In genomic region chr9:127199001-127199791, GRCh38 we compare ENCODE assay signal across 8 cellular contexts.
DNase-seq lines count a peak whose midpoint lies in the region; ATAC-seq and TF ChIP-seq lines count a peak whose summit lies in the region.

No MANE protein-coding gene starts in this region.

- no peak overlapping the region for H3K27ac Mint-ChIP-seq in activated T-cell treated with anti-CD3 and anti-CD28 coated beads, Interleukin-2, amount 50 U/mL, for 24 hours

- H3K27me3 ChIP-seq in HL-60 (ENCODE audit: insufficient read depth, poor library complexity, severe bottlenecking) (peaks cover 5% of the 10 kb centered on the region), PC-9 (ENCODE audit: insufficient read depth, low read depth) (no peaks in the 10 kb centered on the region), neural cell (ENCODE audit: insufficient read depth, low read depth, low read length) (no peaks in the 10 kb centered on the region)

- H3K36me3 ChIP-seq in PC-9 (ENCODE audit: low read depth): no peaks in the 10 kb centered on the region
- no peaks in the 10 kb centered on the region for H3K36me3 ChIP-seq in neural cell (ENCODE audit: insufficient read depth, low read length)

- peak; percentile 54 for DNase-seq in DMS79 (lab: John Stamatoyannopoulos, UW)
- DNase-seq in HL-60 (ENCODE audit: low read depth in 1 of 2, low spot score in 1 of 2): peak; percentile 45 to 70
- DNase-seq in PC-9: peak; percentile 77 to 83
- DNase-seq in activated T-cell treated with anti-CD3 and anti-CD28 coated beads, Interleukin-2, amount 50 U/mL, for 24 hours: peak; percentile 87
- peak; percentile 84 for DNase-seq in fibroblast of mammary gland (ENCODE audit: low read depth)
- peak; percentile 30 to 85 (median 64) for DNase-seq in stimulated activated naive CD4-positive, alpha-beta T cell (lab: John Stamatoyannopoulos, UW)

- H3K79me2 ChIP-seq in PC-9 (ENCODE audit: low read depth) (no peaks in the 10 kb centered on the region), neural cell (replicated peaks; ENCODE audit: insufficient read depth, low read length) (no peaks in the 10 kb centered on the region)

- H3K9me3 ChIP-seq in PC-9 (ENCODE audit: insufficient read depth, low read depth): no peaks in the 10 kb centered on the region
- no peaks in the 10 kb centered on the region for H3K9me3 ChIP-seq in neural cell (ENCODE audit: low read length)

- no peak for TF ChIP-seq EP300 in neural cell (conservative IDR thresholded peaks at IDR 0.05; ENCODE audit: poor library complexity, severe bottlenecking)

- H2AFZ ChIP-seq in PC-9 (no peak overlapping the region), neural cell (ENCODE audit: low read depth, low read length) (no peak overlapping the region)

- intact Hi-C loops in PC-9 (cut with micrococcal nuclease; ENCODE audit: unreplicated experiment): loop anchor here (1.0 to 5.0 kb wide), 7 partner anchors 82 to 259 kb away; no protein-coding TSS in a partner anchor

- ATAC-seq in HG03565 (IDR thresholded peaks at IDR 0.05; ENCODE audit: unreplicated experiment): no peak

- H3F3A ChIP-seq in PC-9 (ENCODE audit: insufficient read depth, low read depth) (peaks cover 9% of the 10 kb centered on the region; the same call in 1 of the 2 replicates), neural cell (ENCODE audit: insufficient read depth, low read length, poor library complexity, severe bottlenecking) (no peaks in the 10 kb centered on the region)

- no peaks in the 10 kb centered on the region for H3K9me3 Mint-ChIP-seq in activated T-cell treated with anti-CD3 and anti-CD28 coated beads, Interleukin-2, amount 50 U/mL, for 24 hours

- CTCF ChIA-PET in PC-9 (lab: Charles Lee): interaction anchor here (0.6 to 1.4 kb wide), 7 partner anchors 213 to 258 kb away, joined by 3 to 10 read pairs (median 4); no protein-coding TSS in a partner anchor

- H3K9me2 ChIP-seq in PC-9 (ENCODE audit: insufficient read depth) (no peaks in the 10 kb centered on the region), neural cell (ENCODE audit: insufficient read depth, low read length) (no peaks in the 10 kb centered on the region)

- H3K4me3 ChIP-seq in HL-60 (replicated peaks; ENCODE audit: insufficient read depth, low read length) (no peak overlapping the region), PC-9 (no peak overlapping the region), fibroblast of mammary gland (ENCODE audit: control insufficient read depth, low read depth, low read length) (no peak overlapping the region), neural cell (ENCODE audit: low read length) (no peak overlapping the region)

- H4K20me1 ChIP-seq in PC-9 (ENCODE audit: insufficient read depth): no peaks in the 10 kb centered on the region
- H4K20me1 ChIP-seq in neural cell (ENCODE audit: insufficient read depth): no peaks in the 10 kb centered on the region

- no peaks in the 10 kb centered on the region for H3K36me3 Mint-ChIP-seq in activated T-cell treated with anti-CD3 and anti-CD28 coated beads, Interleukin-2, amount 50 U/mL, for 24 hours (ENCODE audit: low read depth)

- no peaks in the 10 kb centered on the region for H3K27me3 Mint-ChIP-seq in activated T-cell treated with anti-CD3 and anti-CD28 coated beads, Interleukin-2, amount 50 U/mL, for 24 hours

- TF ChIP-seq CTCF in HL-60 (IDR thresholded peaks at IDR 0.05; ENCODE audit: insufficient read depth, low read length) (peak; percentile 96), PC-9 (conservative IDR thresholded peaks at IDR 0.05) (peak; percentile 97), fibroblast of mammary gland (conservative IDR thresholded peaks at IDR 0.05; ENCODE audit: control insufficient read depth, insufficient read depth, low read depth, low read length) (peak; percentile 91), neural cell (IDR thresholded peaks at IDR 0.05; ENCODE audit: poor library complexity, severe bottlenecking) (peak; percentile 82)

- H3K27ac ChIP-seq in HL-60 (replicated peaks): no peak overlapping the region
- H3K27ac ChIP-seq in PC-9: no peak overlapping the region
- H3K27ac ChIP-seq in neural cell (ENCODE audit: low read length): no peak overlapping the region

- peak overlapping the region; percentile 23 for H3K4me2 ChIP-seq in PC-9
- H3K4me2 ChIP-seq in neural cell (ENCODE audit: low read length): no peak overlapping the region

- no TSS peak for BruUV-seq in PC-9 (replicated peaks; lab: Mats Ljungman, UMichigan)

- peak; percentile 86 for TF ChIP-seq RAD21 in neural cell (conservative IDR thresholded peaks at IDR 0.05)

- H3K9ac ChIP-seq in neural cell (ENCODE audit: low read length): no peak overlapping the region

- POLR2A ChIA-PET in PC-9 (lab: Charles Lee; ENCODE audit: unreplicated experiment): interaction anchor here (0.6 kb wide), 1 partner anchor 133 kb away, joined by 6 read pairs; no protein-coding TSS in a partner anchor

- H3K4me1 Mint-ChIP-seq in activated T-cell treated with anti-CD3 and anti-CD28 coated beads, Interleukin-2, amount 50 U/mL, for 24 hours (ENCODE audit: low read depth): peaks cover 9% of the 10 kb centered on the region

- H3K4me3 Mint-ChIP-seq in activated T-cell treated with anti-CD3 and anti-CD28 coated beads, Interleukin-2, amount 50 U/mL, for 24 hours: no peak overlapping the region

- H3K4me1 ChIP-seq in PC-9 (replicated peaks; ENCODE audit: insufficient read depth): peaks cover 27% of the 10 kb centered on the region

TF ChIP-seq in neural cell, 6 proteins besides CTCF, POLR2A, EP300 and RAD21:
- TF ChIP-seq SMC3 (conservative IDR thresholded peaks at IDR 0.05; ENCODE audit: poor library complexity) (peak; percentile 89), MXI1 (conservative IDR thresholded peaks at IDR 0.05; ENCODE audit: poor library complexity, severe bottlenecking) (no peak)
- TF ChIP-seq, protein P1, sequence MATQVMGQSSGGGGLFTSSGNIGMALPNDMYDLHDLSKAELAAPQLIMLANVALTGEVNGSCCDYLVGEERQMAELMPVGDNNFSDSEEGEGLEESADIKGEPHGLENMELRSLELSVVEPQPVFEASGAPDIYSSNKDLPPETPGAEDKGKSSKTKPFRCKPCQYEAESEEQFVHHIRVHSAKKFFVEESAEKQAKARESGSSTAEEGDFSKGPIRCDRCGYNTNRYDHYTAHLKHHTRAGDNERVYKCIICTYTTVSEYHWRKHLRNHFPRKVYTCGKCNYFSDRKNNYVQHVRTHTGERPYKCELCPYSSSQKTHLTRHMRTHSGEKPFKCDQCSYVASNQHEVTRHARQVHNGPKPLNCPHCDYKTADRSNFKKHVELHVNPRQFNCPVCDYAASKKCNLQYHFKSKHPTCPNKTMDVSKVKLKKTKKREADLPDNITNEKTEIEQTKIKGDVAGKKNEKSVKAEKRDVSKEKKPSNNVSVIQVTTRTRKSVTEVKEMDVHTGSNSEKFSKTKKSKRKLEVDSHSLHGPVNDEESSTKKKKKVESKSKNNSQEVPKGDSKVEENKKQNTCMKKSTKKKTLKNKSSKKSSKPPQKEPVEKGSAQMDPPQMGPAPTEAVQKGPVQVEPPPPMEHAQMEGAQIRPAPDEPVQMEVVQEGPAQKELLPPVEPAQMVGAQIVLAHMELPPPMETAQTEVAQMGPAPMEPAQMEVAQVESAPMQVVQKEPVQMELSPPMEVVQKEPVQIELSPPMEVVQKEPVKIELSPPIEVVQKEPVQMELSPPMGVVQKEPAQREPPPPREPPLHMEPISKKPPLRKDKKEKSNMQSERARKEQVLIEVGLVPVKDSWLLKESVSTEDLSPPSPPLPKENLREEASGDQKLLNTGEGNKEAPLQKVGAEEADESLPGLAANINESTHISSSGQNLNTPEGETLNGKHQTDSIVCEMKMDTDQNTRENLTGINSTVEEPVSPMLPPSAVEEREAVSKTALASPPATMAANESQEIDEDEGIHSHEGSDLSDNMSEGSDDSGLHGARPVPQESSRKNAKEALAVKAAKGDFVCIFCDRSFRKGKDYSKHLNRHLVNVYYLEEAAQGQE (IDR thresholded peaks at IDR 0.05; ENCODE audit: borderline replicate concordance): no peak
